2 cellular contexts compared by ENCODE assay signal in the genomic region with DNA sequence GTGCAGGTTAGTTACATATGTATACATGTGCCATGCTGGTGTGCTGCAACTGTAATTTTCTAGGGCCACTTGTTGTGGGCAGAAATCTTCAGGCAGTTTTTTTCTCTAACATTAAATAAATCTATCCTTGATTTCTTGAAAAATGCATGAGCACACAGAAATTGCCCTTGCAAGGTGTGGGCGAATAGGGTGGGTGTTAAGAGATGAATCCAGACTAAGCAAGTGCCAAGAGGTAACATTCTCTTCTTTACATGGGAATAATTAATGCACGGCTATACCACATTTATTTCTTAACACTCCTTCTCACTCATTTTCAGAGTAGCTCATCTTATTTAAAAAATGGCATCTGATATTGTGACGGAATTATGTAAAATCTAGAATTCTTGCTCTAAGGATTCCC.
"Had no signal": no experiment of that assay in that cellular context is flagged by ENCODE, and none has a peak within 500 bp of the region (broad histone marks: within the 10 kb centered on the region; RNA-seq: fewer than 3 reads in every experiment).

No MANE protein-coding gene starts in this region.

- DNase-seq: GDM1, GF-D8 had no signal
